Comparison of ENCODE assay signal across 10 cellular contexts in the genomic region with DNA sequence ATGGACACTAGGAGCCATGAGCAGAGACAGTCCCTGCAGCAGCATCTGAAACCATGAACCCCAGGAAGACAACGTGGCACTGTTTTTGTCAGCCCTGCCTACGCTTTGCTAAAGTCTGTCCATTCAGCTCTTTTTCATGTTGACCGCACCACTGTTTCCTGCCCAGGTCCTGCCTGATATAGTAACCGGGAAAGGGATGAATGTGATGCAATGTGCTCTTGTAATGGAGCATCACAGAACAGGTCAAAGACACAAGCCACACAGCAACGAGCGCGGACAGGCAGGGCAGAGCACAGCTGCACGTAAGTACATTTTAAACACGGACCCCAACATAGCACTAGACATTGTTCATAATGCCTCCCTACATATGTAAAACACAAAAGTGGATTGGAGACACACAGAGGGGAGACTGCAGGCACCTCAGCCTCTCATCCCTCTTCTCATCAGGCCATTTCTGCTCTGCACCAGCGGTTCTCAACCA. TPM values are rescaled to one million over a fixed set of nuclear protein-coding genes. Genes with fewer than 3 reads are reported as not detected.
DNase-seq lines count a peak whose midpoint lies in the region; ATAC-seq, FAIRE-seq and TF ChIP-seq lines count a peak whose summit lies in the region.
"Had no signal": no experiment of that assay in that cellular context is flagged by ENCODE, and none has a peak within 500 bp of the region (broad histone marks: within the 10 kb centered on the region; RNA-seq: fewer than 3 reads in every experiment).

No MANE protein-coding gene starts in this region.

- no peak for FAIRE-seq in urothelium cell line (lab: Jason Lieb, UNC)

- no peak overlapping the region for H3K4ac ChIP-seq in neuronal stem cell (ENCODE audit: low read length)

- POLR2A ChIA-PET in activated B cell treated with CpG ODN at 0.5 μM for 24 hours (lab: Charles Lee), result interaction anchor here (0.8 to 11.1 kb wide), 18 partner anchors 11 to 762 kb away, joined by 3 to 948 read pairs (median 4); partner anchors contain the start of gene TNFRSF13B

- H3K27ac Mint-ChIP-seq in activated B cell treated with CpG ODN at 0.5 μM for 24 hours, result peak overlapping the region; percentile 97

- CTCF ChIA-PET in activated B cell treated with CpG ODN at 0.5 μM for 24 hours (lab: Charles Lee), result interaction anchor here (1.3 to 8.1 kb wide), 5 partner anchors 11 to 49 kb away, joined by 3 to 104 read pairs (median 4); no protein-coding TSS in a partner anchor

- intact Hi-C loops in activated B cell treated with CpG ODN at 0.5 μM for 24 hours (cut with micrococcal nuclease), result loop anchor here (1.0 to 10.0 kb wide), 9 partner anchors 8 to 849 kb away; partner anchors contain the start of genes SREBF1 and UBB

- H3K27ac ChIP-seq in neuronal stem cell (replicated peaks; ENCODE audit: low read length), result no peak overlapping the region
- H3K27ac ChIP-seq: tibial artery had no signal

- H4K8ac ChIP-seq in neuronal stem cell (ENCODE audit: low read depth, low read length), result no peak overlapping the region

- H3K18ac ChIP-seq in neuronal stem cell (ENCODE audit: low read length), result no peak overlapping the region

- H3K27me3 ChIP-seq in neuronal stem cell (ENCODE audit: control insufficient read depth in 3 of 3, insufficient read depth in 3 of 3, low read depth in 1 of 3, low read length in 3 of 3), result peaks cover 0 to 6% (median 0%) of the 10 kb centered on the region in 3 experiments

- H3K27me3 Mint-ChIP-seq in activated B cell treated with CpG ODN at 0.5 μM for 24 hours, result no peaks in the 10 kb centered on the region

- H3K4me1 ChIP-seq in neuronal stem cell (ENCODE audit: control insufficient read depth in 2 of 2, insufficient read depth in 1 of 2, low read depth in 1 of 2, low read length in 2 of 2), result peaks cover 0 to 2% of the 10 kb centered on the region in 2 donors

- TF ChIP-seq CTCF in activated B cell treated with CpG ODN at 0.5 μM for 24 hours (IDR thresholded peaks at IDR 0.05), result no peak

- no peak overlapping the region for H2BK5ac ChIP-seq in neuronal stem cell (ENCODE audit: low read length)

- no peak overlapping the region for H2BK15ac ChIP-seq in neuronal stem cell (ENCODE audit: low read length)

- peak overlapping the region; percentile 22 for H3K9ac ChIP-seq in neuronal stem cell (ENCODE audit: low read depth, low read length, poor library complexity)

- no peaks in the 10 kb centered on the region for H3K36me3 Mint-ChIP-seq in activated B cell treated with CpG ODN at 0.5 μM for 24 hours (ENCODE audit: low read depth)

- no peaks in the 10 kb centered on the region for H3K9me3 Mint-ChIP-seq in activated B cell treated with CpG ODN at 0.5 μM for 24 hours

- H3K14ac ChIP-seq in neuronal stem cell (ENCODE audit: low read length), result no peak overlapping the region

- H3K36me3 ChIP-seq in neuronal stem cell (replicated peaks in 1 of 2; ENCODE audit: control insufficient read depth in 2 of 2, insufficient read depth in 2 of 2, low read length in 2 of 2), result no peaks in the 10 kb centered on the region
- H3K36me3 ChIP-seq: tibial artery had no signal

- no peak overlapping the region for H3K23ac ChIP-seq in neuronal stem cell (ENCODE audit: low read depth, low read length, poor library complexity)

- peaks cover 71% of the 10 kb centered on the region for H3K4me1 Mint-ChIP-seq in activated B cell treated with CpG ODN at 0.5 μM for 24 hours

- no CpG with 5 or more reads among the region's 10 CpGs for WGBS in neuronal stem cell (ENCODE audit: extremely low coverage in 2 of 2, insufficient read length in 2 of 2, insufficient replicate concordance in 1 of 2), 2 donors

- H3K79me1 ChIP-seq in neuronal stem cell (ENCODE audit: low read depth, low read length), result peaks cover 2% of the 10 kb centered on the region

- ATAC-seq in GM18520 (IDR thresholded peaks at IDR 0.05; ENCODE audit: unreplicated experiment), result peak; percentile 4
- ATAC-seq in HG02678 (IDR thresholded peaks at IDR 0.05; ENCODE audit: unreplicated experiment), result peak; percentile 8
- peak; percentile 3 for ATAC-seq in activated B cell treated with CpG ODN at 0.5 μM for 24 hours (ENCODE audit: low read depth)
- no peak for ATAC-seq in HG03469 (IDR thresholded peaks at IDR 0.05; ENCODE audit: unreplicated experiment)

- no peak overlapping the region for H3K4me3 ChIP-seq in neuronal stem cell (ENCODE audit: low read length in 2 of 2)
- H3K4me3 ChIP-seq: tibial artery had no signal

- H3K9me3 ChIP-seq in neuronal stem cell (replicated peaks in 1 of 2; ENCODE audit: control insufficient read depth in 2 of 2, insufficient read depth in 1 of 2, low read depth in 1 of 2, low read length in 2 of 2), result no peaks in the 10 kb centered on the region
- H3K9me3 ChIP-seq: tibial artery had no signal

- peak overlapping the region; percentile 2 for H2BK120ac ChIP-seq in neuronal stem cell (ENCODE audit: low read depth, low read length)

- H2BK12ac ChIP-seq in neuronal stem cell (ENCODE audit: low read length), result no peak overlapping the region

- no peak overlapping the region for H2AK5ac ChIP-seq in neuronal stem cell (ENCODE audit: low read depth, low read length)

- no peak overlapping the region for H2AFZ ChIP-seq in neuronal stem cell (ENCODE audit: low read length)

- peak overlapping the region; percentile 84 for H3K4me3 Mint-ChIP-seq in activated B cell treated with CpG ODN at 0.5 μM for 24 hours

- no peak overlapping the region for H4K91ac ChIP-seq in neuronal stem cell (ENCODE audit: low read depth, low read length, poor library complexity)

- no peak overlapping the region for H3K4me2 ChIP-seq in neuronal stem cell (ENCODE audit: insufficient read depth, low read length, poor library complexity, severe bottlenecking)

- DNase-seq in activated B cell treated with CpG ODN at 0.5 μM for 24 hours, result no peak
- DNase-seq in neuronal stem cell (ENCODE audit: low spot score), result no peak
- DNase-seq in T1000 (lab: John Stamatoyannopoulos, UW), result no peak
- no peak for DNase-seq in urothelium cell line (ENCODE audit: low spot score)
- DNase-seq in retina, result no peak

RNA-seq across cellular contexts. Expression of gene TNFRSF13B, which starts 16.9 kb away (rescaled TPM):
- 316 and 342 TPM in 2 replicates for total RNA-seq in activated B cell treated with CpG ODN at 0.5 μM for 24 hours
- polyA plus RNA-seq in neuronal stem cell (2013, experiment 1 of 2), result not detected
- polyA plus RNA-seq in neuronal stem cell (2013, experiment 2 of 2), result not detected
- total RNA-seq: mammary epithelial cell had no signal
- polyA plus RNA-seq: mammary epithelial cell had no signal

RNA-seq across cellular contexts. Expression of gene MPRIP, which starts 53.5 kb away (rescaled TPM):
- total RNA-seq in activated B cell treated with CpG ODN at 0.5 μM for 24 hours, result 206 and 231 TPM in 2 replicates
- polyA plus RNA-seq in neuronal stem cell (2013, experiment 1 of 2), result 67.7 TPM
- polyA plus RNA-seq in neuronal stem cell (2013, experiment 2 of 2), result 72.4 TPM
